Comparison of ENCODE assay signal across 9 cellular contexts in genomic region chr12:74663958-74664357, GRCh38.
"Had no signal": no experiment of that assay in that cellular context is flagged by ENCODE, and none has a peak within 500 bp of the region (broad histone marks: within the 10 kb centered on the region; RNA-seq: fewer than 3 reads in every experiment).

No MANE protein-coding gene starts in this region.

- H2AFZ ChIP-seq: GM23248 had no signal

- FAIRE-seq: H54, HepG2 had no signal

- H3K27me3 Mint-ChIP-seq: IgD-negative memory B cell had no signal

- H3K27ac ChIP-seq: GM23248, HL-60 had no signal

- H3K4me3 Mint-ChIP-seq: HFFc6, IgD-negative memory B cell had no signal

- H3K36me3 ChIP-seq: HAP-1 had no signal

- H3K4me3 ChIP-seq: GM23248, HAP-1 had no signal

- H3K9ac ChIP-seq: GM23248 had no signal

- ATAC-seq: HCT116, HepG2 had no signal

- H3K9me3 ChIP-seq: HAP-1 had no signal

- H3K4me1 ChIP-seq: HAP-1 had no signal

- H3K36me3 Mint-ChIP-seq: IgD-negative memory B cell had no signal

- DNase-seq: GM23248, GOT3, HFFc6 had no signal

- H3K27ac Mint-ChIP-seq: HFFc6, IgD-negative memory B cell had no signal

- H3K9me3 Mint-ChIP-seq: IgD-negative memory B cell had no signal

- H3K4me1 Mint-ChIP-seq: IgD-negative memory B cell had no signal
